22 cellular contexts compared by ENCODE assay signal in the genomic region with DNA sequence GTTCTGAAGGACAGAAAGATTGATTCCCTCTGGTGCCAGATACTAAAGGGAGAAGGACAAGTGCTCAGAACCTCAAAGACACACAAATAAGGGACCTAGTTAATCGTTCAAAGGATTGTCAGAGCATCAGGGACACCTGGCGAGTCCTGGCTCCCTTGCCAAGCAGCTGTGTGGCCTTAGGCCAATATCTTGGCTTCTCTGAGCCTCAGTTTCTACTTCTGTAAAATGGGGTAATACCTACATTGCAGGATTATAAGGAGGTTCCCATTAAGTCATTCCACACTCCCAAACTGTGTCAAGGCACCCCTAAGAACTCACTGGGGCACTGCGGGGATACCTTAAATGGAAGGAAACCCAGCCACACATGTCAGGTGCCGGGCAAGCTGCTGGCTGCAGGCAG. TPM values are rescaled to one million over a fixed set of nuclear protein-coding genes. Genes with fewer than 3 reads are reported as not detected.
DNase-seq lines count a peak whose midpoint lies in the region; ATAC-seq and TF ChIP-seq lines count a peak whose summit lies in the region.
"Had no signal": no experiment of that assay in that cellular context is flagged by ENCODE, and none has a peak within 500 bp of the region (broad histone marks: within the 10 kb centered on the region; RNA-seq: fewer than 3 reads in every experiment).

No MANE protein-coding gene starts in this region.

- H4K20me1 ChIP-seq in BLaER1 = no peaks in the 10 kb centered on the region

- H3K27ac Mint-ChIP-seq in activated CD8-positive, alpha-beta memory T cell treated with anti-CD3 and anti-CD28 coated beads, Interleukin-2, amount 10 ng/mL, durations not matched to agents 7 days and 5 days = no peak overlapping the region
- H3K27ac Mint-ChIP-seq in osteocyte (ENCODE audit: unreplicated experiment) = no peak overlapping the region
- H3K27ac Mint-ChIP-seq: B cell; CD4-positive, alpha-beta memory T cell; CD4-positive, CD25-positive, alpha-beta regulatory T cell; CD8-positive, alpha-beta memory T cell had no signal

- no peak overlapping the region for H3K4me3 ChIP-seq in BLaER1
- no peak overlapping the region for H3K4me3 ChIP-seq in coronary artery
- H3K4me3 ChIP-seq: A549 had no signal

- no peak overlapping the region for H3K4me3 Mint-ChIP-seq in activated CD8-positive, alpha-beta memory T cell treated with anti-CD3 and anti-CD28 coated beads, Interleukin-2, amount 10 ng/mL, durations not matched to agents 7 days and 5 days
- no peak overlapping the region for H3K4me3 Mint-ChIP-seq in osteocyte (ENCODE audit: unreplicated experiment)
- H3K4me3 Mint-ChIP-seq: B cell; CD14-positive monocyte; CD4-positive, alpha-beta memory T cell; CD4-positive, CD25-positive, alpha-beta regulatory T cell; CD8-positive, alpha-beta memory T cell had no signal

- H3K4me2 ChIP-seq in BLaER1 = peak overlapping the region; percentile 61
- H3K4me2 ChIP-seq: A549 had no signal

- no peak for ATAC-seq in activated CD8-positive, alpha-beta memory T cell treated with anti-CD3 and anti-CD28 coated beads, Interleukin-2, amount 10 ng/mL, durations not matched to agents 7 days and 5 days
- ATAC-seq: A549 had no signal

- peaks cover 11% of the 10 kb centered on the region for H3K27me3 Mint-ChIP-seq in activated CD8-positive, alpha-beta memory T cell treated with anti-CD3 and anti-CD28 coated beads, Interleukin-2, amount 10 ng/mL, durations not matched to agents 7 days and 5 days
- no peaks in the 10 kb centered on the region for H3K27me3 Mint-ChIP-seq in osteocyte (ENCODE audit: unreplicated experiment)
- H3K27me3 Mint-ChIP-seq: CD4-positive, CD25-positive, alpha-beta regulatory T cell had no signal

- no peaks in the 10 kb centered on the region for H3K27me3 ChIP-seq in BLaER1

- H3K9me3 Mint-ChIP-seq in activated CD8-positive, alpha-beta memory T cell treated with anti-CD3 and anti-CD28 coated beads, Interleukin-2, amount 10 ng/mL, durations not matched to agents 7 days and 5 days (ENCODE audit: low read depth) = no peaks in the 10 kb centered on the region
- H3K9me3 Mint-ChIP-seq in osteocyte (ENCODE audit: unreplicated experiment) = no peaks in the 10 kb centered on the region
- H3K9me3 Mint-ChIP-seq: CD4-positive, alpha-beta memory T cell; CD8-positive, alpha-beta memory T cell had no signal

- in situ Hi-C loops in KBM-7 (cut with MboI; ENCODE audit: low pct_unique_long_range_greater_than_20kb, low sequenced_read_pairs) = no loop called here

- H3K27ac ChIP-seq in BLaER1 (no peak overlapping the region), coronary artery (no peak overlapping the region)
- H3K27ac ChIP-seq: 22Rv1, A549 had no signal

- peak; percentile 21 for DNase-seq in activated CD8-positive, alpha-beta memory T cell treated with anti-CD3 and anti-CD28 coated beads for 24 hours
- DNase-seq in activated CD8-positive, alpha-beta memory T cell treated with anti-CD3 and anti-CD28 coated beads, Interleukin-2, amount 10 ng/mL, durations not matched to agents 7 days and 5 days = no peak
- DNase-seq in coronary artery (ENCODE audit: low spot score) (peak; percentile 21), osteocyte (ENCODE audit: extremely low spot score, unreplicated experiment) (peak; percentile 38), KBM-7 (no peak), cerebellar cortex (ENCODE audit: low spot score) (no peak), mucosa of gallbladder (ENCODE audit: low spot score) (no peak)
- DNase-seq: AML-193; C1 segment of cervical spinal cord; Caco-2; Calu3; CD4-positive, alpha-beta memory T cell; CD4-positive, CD25-positive, alpha-beta regulatory T cell; CD8-positive, alpha-beta memory T cell; DMS79 treated with DMSO at 0.1 percent for 48 hours; GF-D8 had no signal

- CTCF ChIA-PET in activated CD8-positive, alpha-beta memory T cell treated with anti-CD3 and anti-CD28 coated beads, Interleukin-2, amount 10 ng/mL, durations not matched to agents 7 days and 5 days (lab: Charles Lee) = no interaction called here

- no peaks in the 10 kb centered on the region for H3K36me3 Mint-ChIP-seq in activated CD8-positive, alpha-beta memory T cell treated with anti-CD3 and anti-CD28 coated beads, Interleukin-2, amount 10 ng/mL, durations not matched to agents 7 days and 5 days
- no peaks in the 10 kb centered on the region for H3K36me3 Mint-ChIP-seq in osteocyte (ENCODE audit: unreplicated experiment)
- H3K36me3 Mint-ChIP-seq: CD4-positive, alpha-beta memory T cell; CD4-positive, CD25-positive, alpha-beta regulatory T cell; CD8-positive, alpha-beta memory T cell had no signal

- no peak overlapping the region for H3K9ac ChIP-seq in BLaER1

- H3K36me3 ChIP-seq in BLaER1 = no peaks in the 10 kb centered on the region

- peaks cover 39% of the 10 kb centered on the region for H3K4me1 ChIP-seq in BLaER1
- H3K4me1 ChIP-seq: A549, Caco-2 had no signal

- H3K4me1 Mint-ChIP-seq in activated CD8-positive, alpha-beta memory T cell treated with anti-CD3 and anti-CD28 coated beads, Interleukin-2, amount 10 ng/mL, durations not matched to agents 7 days and 5 days = no peaks in the 10 kb centered on the region
- peaks cover 15% of the 10 kb centered on the region for H3K4me1 Mint-ChIP-seq in osteocyte (ENCODE audit: unreplicated experiment)
- H3K4me1 Mint-ChIP-seq: CD4-positive, alpha-beta memory T cell; CD4-positive, CD25-positive, alpha-beta regulatory T cell; CD8-positive, alpha-beta memory T cell had no signal

- no peaks in the 10 kb centered on the region for H3K9me3 ChIP-seq in BLaER1
- H3K9me3 ChIP-seq: A549, Caco-2 had no signal

- TF ChIP-seq CTCF in coronary artery (IDR thresholded peaks at IDR 0.05) (no peak), osteocyte (IDR thresholded peaks at IDR 0.05) (no peak)

RNA-seq across cellular contexts. Expression of gene DRGX, which starts 29.4 kb away (rescaled TPM):
- total RNA-seq in activated CD8-positive, alpha-beta memory T cell treated with anti-CD3 and anti-CD28 coated beads, Interleukin-2, amount 10 ng/mL, durations not matched to agents 7 days and 5 days = not detected
- total RNA-seq in osteocyte (not detected in 2 replicates), mucosa of gallbladder (not detected)
- total RNA-seq: A172; B cell; Caco-2; Calu3; CD4-positive, alpha-beta memory T cell; CD4-positive, CD25-positive, alpha-beta regulatory T cell; CD8-positive, alpha-beta memory T cell had no signal

Comparison
In these comparisons a context has a peak if more than half of its experiments do, and no peak if none do; other contexts are left out.
1. DNase-seq: peak in activated CD8-positive, alpha-beta memory T cell treated with anti-CD3 and anti-CD28 coated beads for 24 hours (single experiment), coronary artery (single experiment) and osteocyte (single experiment); none in activated CD8-positive, alpha-beta memory T cell treated with anti-CD3 and anti-CD28 coated beads, Interleukin-2, amount 10 ng/mL, durations not matched to agents 7 days and 5 days (single experiment), KBM-7 (single experiment), cerebellar cortex (single experiment) and mucosa of gallbladder (single experiment).